1 cellular context compared by ENCODE assay signal in the genomic region with DNA sequence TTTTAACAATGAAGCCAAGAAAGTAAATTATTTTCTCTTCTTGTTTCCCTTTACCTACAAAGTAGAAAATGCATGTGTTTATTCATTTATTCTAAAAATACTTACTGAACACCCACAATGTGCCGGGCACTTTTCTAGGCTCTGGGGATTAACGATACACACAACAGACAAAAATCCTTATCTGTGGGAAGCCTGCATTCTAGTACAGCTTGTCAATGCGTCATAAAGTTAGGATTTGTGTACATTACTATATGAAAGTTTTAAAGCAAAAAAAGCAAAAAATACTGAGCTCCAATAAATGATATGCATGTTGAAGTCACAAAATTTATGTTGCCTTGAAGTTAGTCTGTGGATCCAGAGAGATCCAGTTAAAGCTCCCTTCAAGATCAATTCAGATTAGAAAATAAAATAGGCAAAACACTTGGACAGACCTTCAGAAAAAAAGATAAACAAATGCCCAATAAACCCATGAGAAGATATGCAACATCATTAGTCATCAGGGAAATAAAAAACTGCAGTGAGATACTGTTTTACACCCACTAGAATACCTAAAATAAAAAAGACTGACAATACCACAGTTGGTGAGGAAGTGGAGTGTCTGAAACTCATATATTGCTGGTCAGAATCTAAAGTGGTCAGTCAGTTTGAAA.
TF ChIP-seq lines count a peak whose summit lies in the region.

No MANE protein-coding gene starts in this region.

TF ChIP-seq in HCT116, 20 proteins besides CTCF, POLR2A, EP300 and RAD21:
- TF ChIP-seq EGR1 (IDR thresholded peaks at IDR 0.05; ENCODE audit: low read depth) (no peak), ZNF274 (IDR thresholded peaks at IDR 0.05; ENCODE audit: low read depth, low read length) (no peak), ATF3 (IDR thresholded peaks at IDR 0.05) (no peak), EZH2phosphoT487 (IDR thresholded peaks at IDR 0.05; ENCODE audit: borderline replicate concordance) (no peak)
- TF ChIP-seq, protein P1, sequence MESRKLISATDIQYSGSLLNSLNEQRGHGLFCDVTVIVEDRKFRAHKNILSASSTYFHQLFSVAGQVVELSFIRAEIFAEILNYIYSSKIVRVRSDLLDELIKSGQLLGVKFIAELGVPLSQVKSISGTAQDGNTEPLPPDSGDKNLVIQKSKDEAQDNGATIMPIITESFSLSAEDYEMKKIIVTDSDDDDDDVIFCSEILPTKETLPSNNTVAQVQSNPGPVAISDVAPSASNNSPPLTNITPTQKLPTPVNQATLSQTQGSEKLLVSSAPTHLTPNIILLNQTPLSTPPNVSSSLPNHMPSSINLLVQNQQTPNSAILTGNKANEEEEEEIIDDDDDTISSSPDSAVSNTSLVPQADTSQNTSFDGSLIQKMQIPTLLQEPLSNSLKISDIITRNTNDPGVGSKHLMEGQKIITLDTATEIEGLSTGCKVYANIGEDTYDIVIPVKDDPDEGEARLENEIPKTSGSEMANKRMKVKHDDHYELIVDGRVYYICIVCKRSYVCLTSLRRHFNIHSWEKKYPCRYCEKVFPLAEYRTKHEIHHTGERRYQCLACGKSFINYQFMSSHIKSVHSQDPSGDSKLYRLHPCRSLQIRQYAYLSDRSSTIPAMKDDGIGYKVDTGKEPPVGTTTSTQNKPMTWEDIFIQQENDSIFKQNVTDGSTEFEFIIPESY (IDR thresholded peaks at IDR 0.05; ENCODE audit: extremely low read depth, insufficient replicate concordance, low read length) = no peak
